1 cellular context compared by ENCODE assay signal in genomic region chr15:75177360-75178071, GRCh38.
TF ChIP-seq lines count a peak whose summit lies in the region.

No MANE protein-coding gene starts in this region.

TF ChIP-seq in SK-N-SH, 30 proteins besides CTCF, POLR2A, EP300 and RAD21 (continued from another document):
- TF ChIP-seq, protein P1, sequence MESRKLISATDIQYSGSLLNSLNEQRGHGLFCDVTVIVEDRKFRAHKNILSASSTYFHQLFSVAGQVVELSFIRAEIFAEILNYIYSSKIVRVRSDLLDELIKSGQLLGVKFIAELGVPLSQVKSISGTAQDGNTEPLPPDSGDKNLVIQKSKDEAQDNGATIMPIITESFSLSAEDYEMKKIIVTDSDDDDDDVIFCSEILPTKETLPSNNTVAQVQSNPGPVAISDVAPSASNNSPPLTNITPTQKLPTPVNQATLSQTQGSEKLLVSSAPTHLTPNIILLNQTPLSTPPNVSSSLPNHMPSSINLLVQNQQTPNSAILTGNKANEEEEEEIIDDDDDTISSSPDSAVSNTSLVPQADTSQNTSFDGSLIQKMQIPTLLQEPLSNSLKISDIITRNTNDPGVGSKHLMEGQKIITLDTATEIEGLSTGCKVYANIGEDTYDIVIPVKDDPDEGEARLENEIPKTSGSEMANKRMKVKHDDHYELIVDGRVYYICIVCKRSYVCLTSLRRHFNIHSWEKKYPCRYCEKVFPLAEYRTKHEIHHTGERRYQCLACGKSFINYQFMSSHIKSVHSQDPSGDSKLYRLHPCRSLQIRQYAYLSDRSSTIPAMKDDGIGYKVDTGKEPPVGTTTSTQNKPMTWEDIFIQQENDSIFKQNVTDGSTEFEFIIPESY (IDR thresholded peaks at IDR 0.05; ENCODE audit: borderline replicate concordance, low read depth) = no peak
- TF ChIP-seq NFIC (IDR thresholded peaks at IDR 0.05; ENCODE audit: borderline replicate concordance) = no peak
- no peak for TF ChIP-seq TAF1 (IDR thresholded peaks at IDR 0.05; ENCODE audit: borderline replicate concordance, low read depth, low read length)
- TF ChIP-seq, protein P2, sequence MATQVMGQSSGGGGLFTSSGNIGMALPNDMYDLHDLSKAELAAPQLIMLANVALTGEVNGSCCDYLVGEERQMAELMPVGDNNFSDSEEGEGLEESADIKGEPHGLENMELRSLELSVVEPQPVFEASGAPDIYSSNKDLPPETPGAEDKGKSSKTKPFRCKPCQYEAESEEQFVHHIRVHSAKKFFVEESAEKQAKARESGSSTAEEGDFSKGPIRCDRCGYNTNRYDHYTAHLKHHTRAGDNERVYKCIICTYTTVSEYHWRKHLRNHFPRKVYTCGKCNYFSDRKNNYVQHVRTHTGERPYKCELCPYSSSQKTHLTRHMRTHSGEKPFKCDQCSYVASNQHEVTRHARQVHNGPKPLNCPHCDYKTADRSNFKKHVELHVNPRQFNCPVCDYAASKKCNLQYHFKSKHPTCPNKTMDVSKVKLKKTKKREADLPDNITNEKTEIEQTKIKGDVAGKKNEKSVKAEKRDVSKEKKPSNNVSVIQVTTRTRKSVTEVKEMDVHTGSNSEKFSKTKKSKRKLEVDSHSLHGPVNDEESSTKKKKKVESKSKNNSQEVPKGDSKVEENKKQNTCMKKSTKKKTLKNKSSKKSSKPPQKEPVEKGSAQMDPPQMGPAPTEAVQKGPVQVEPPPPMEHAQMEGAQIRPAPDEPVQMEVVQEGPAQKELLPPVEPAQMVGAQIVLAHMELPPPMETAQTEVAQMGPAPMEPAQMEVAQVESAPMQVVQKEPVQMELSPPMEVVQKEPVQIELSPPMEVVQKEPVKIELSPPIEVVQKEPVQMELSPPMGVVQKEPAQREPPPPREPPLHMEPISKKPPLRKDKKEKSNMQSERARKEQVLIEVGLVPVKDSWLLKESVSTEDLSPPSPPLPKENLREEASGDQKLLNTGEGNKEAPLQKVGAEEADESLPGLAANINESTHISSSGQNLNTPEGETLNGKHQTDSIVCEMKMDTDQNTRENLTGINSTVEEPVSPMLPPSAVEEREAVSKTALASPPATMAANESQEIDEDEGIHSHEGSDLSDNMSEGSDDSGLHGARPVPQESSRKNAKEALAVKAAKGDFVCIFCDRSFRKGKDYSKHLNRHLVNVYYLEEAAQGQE (IDR thresholded peaks at IDR 0.05; ENCODE audit: low read depth, low read length) = no peak
- TF ChIP-seq FOSL2 (IDR thresholded peaks at IDR 0.05; ENCODE audit: borderline replicate concordance, low read depth) = no peak
- TF ChIP-seq TCF12 (IDR thresholded peaks at IDR 0.05) = no peak
- TF ChIP-seq JUND (IDR thresholded peaks at IDR 0.05) = no peak
- no peak for TF ChIP-seq NRF1 (IDR thresholded peaks at IDR 0.05; ENCODE audit: low read depth, low read length)
- TF ChIP-seq MXI1 (IDR thresholded peaks at IDR 0.05; ENCODE audit: low read depth, low read length) = no peak
- TF ChIP-seq, protein P3, sequence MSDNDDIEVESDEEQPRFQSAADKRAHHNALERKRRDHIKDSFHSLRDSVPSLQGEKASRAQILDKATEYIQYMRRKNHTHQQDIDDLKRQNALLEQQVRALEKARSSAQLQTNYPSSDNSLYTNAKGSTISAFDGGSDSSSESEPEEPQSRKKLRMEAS (IDR thresholded peaks at IDR 0.05; ENCODE audit: low read depth) = no peak
- TF ChIP-seq RFX5 (IDR thresholded peaks at IDR 0.05; ENCODE audit: low read length) = no peak
- no peak for TF ChIP-seq FOXM1 (IDR thresholded peaks at IDR 0.05; ENCODE audit: low read depth)
- no peak for TF ChIP-seq IRF3 (IDR thresholded peaks at IDR 0.05; ENCODE audit: low read depth, low read length)
- TF ChIP-seq FOXJ3 (CRISPR knock-in tag; IDR thresholded peaks at IDR 0.05) = no peak
TF ChIP-seq in SK-N-SH: peak in this region for 0.
